15 cellular contexts compared by ENCODE assay signal in genomic region chr3:179560791-179561190, GRCh38. TPM values are rescaled to one million over a fixed set of nuclear protein-coding genes. Genes with fewer than 3 reads are reported as not detected.
DNase-seq lines count a peak whose midpoint lies in the region; ATAC-seq and TF ChIP-seq lines count a peak whose summit lies in the region.
"Had no signal": no experiment of that assay in that cellular context is flagged by ENCODE, and none has a peak within 500 bp of the region (broad histone marks: within the 10 kb centered on the region; RNA-seq: fewer than 3 reads in every experiment).

No MANE protein-coding gene starts in this region.

- H3K27me3 ChIP-seq in CD4-positive, alpha-beta T cell (ENCODE audit: control insufficient read depth, insufficient read depth, low read length) = no peaks in the 10 kb centered on the region
- H3K27me3 ChIP-seq: BLaER1 had no signal

- H3K27ac ChIP-seq in CD4-positive, alpha-beta T cell (ENCODE audit: low read depth, low read length) = no peak overlapping the region
- H3K27ac ChIP-seq: BLaER1 had no signal

- ATAC-seq in CD4-positive, alpha-beta T cell (ENCODE audit: poor library complexity) = no peak
- ATAC-seq in GM19328 (IDR thresholded peaks at IDR 0.05; ENCODE audit: unreplicated experiment) = no peak
- no peak for ATAC-seq in activated T-cell treated with anti-CD3 and anti-CD28 coated beads, Interleukin-2, amount 50 U/mL, for 4 hours

- H3K9me3 ChIP-seq in CD4-positive, alpha-beta T cell (ENCODE audit: control insufficient read depth, low read length) = no peaks in the 10 kb centered on the region
- H3K9me3 ChIP-seq: BLaER1, HAP-1 had no signal

- no peak for TF ChIP-seq CTCF in CD4-positive, alpha-beta T cell (IDR thresholded peaks at IDR 0.05)

- H3K27me3 Mint-ChIP-seq in CD4-positive, alpha-beta T cell = peaks cover 5% of the 10 kb centered on the region
- H3K27me3 Mint-ChIP-seq in activated T-cell treated with anti-CD3 and anti-CD28 coated beads, Interleukin-2, amount 50 U/mL, for 4 hours (ENCODE audit: low read depth) = peaks cover 6% of the 10 kb centered on the region

- no peak overlapping the region for H3K27ac Mint-ChIP-seq in CD4-positive, alpha-beta T cell

- DNase-seq in CD4-positive, alpha-beta T cell = no peak
- DNase-seq in ELR (ENCODE audit: low read depth) = peak; percentile 17
- DNase-seq in M059J (ENCODE audit: low read depth) = peak; percentile 36
- peak; percentile 40 for DNase-seq in kidney glomerular epithelial cell (lab: John Stamatoyannopoulos, UW)
- DNase-seq in activated CD8-positive, alpha-beta memory T cell treated with anti-CD3 and anti-CD28 coated beads, Interleukin-2, amount 50 U/mL, for 48 hours = no peak
- DNase-seq in activated T-cell treated with anti-CD3 and anti-CD28 coated beads, Interleukin-2, amount 50 U/mL, for 4 hours = no peak
- no peak for DNase-seq in NCI-H2081 treated with DMSO at 0.1 percent for 48 hours (lab: John Stamatoyannopoulos, UW)
- DNase-seq: 8988T, AML-193, Calu3, DMS 273 treated with DMSO at 0.1 percent for 48 hours, GF-D8 had no signal

- intact Hi-C loops in CD4-positive, alpha-beta T cell (cut with DNase I, micrococcal nuclease) = loop anchor here (5.0 kb wide), 5 partner anchors 213 to 1042 kb away; partner anchors contain the start of genes ZNF639 (in 2 of the 2), MFN1 (in 1 of the 2), PIK3CA (in 1 of the 2) and TTC14 (in 1 of the 2)

- peaks cover 26% of the 10 kb centered on the region for H3K4me1 Mint-ChIP-seq in CD4-positive, alpha-beta T cell (ENCODE audit: low read depth)
- peaks cover 25% of the 10 kb centered on the region for H3K4me1 Mint-ChIP-seq in activated T-cell treated with anti-CD3 and anti-CD28 coated beads, Interleukin-2, amount 50 U/mL, for 4 hours (ENCODE audit: low read depth)

- H3K4me3 Mint-ChIP-seq in CD4-positive, alpha-beta T cell = peak overlapping the region; percentile 55
- no peak overlapping the region for H3K4me3 Mint-ChIP-seq in activated T-cell treated with anti-CD3 and anti-CD28 coated beads, Interleukin-2, amount 50 U/mL, for 4 hours

- POLR2A ChIA-PET in CD4-positive, alpha-beta T cell (lab: Charles Lee) = interaction anchor here (2.8 kb wide), 1 partner anchor 44 kb away, joined by 12 read pairs; the partner anchor contains the start of genes MRPL47 and NDUFB5

- peaks cover 14% of the 10 kb centered on the region for H3K36me3 Mint-ChIP-seq in CD4-positive, alpha-beta T cell (ENCODE audit: low read depth)
- H3K36me3 Mint-ChIP-seq in activated T-cell treated with anti-CD3 and anti-CD28 coated beads, Interleukin-2, amount 50 U/mL, for 4 hours (ENCODE audit: insufficient read depth) = no peaks in the 10 kb centered on the region

- CTCF ChIA-PET in CD4-positive, alpha-beta T cell (lab: Charles Lee) = interaction anchor here (0.6 to 1.4 kb wide), 2 partner anchors 10 to 546 kb away, joined by 3 read pairs; no protein-coding TSS in a partner anchor

- H3K9me3 Mint-ChIP-seq in CD4-positive, alpha-beta T cell = no peaks in the 10 kb centered on the region
- no peaks in the 10 kb centered on the region for H3K9me3 Mint-ChIP-seq in activated T-cell treated with anti-CD3 and anti-CD28 coated beads, Interleukin-2, amount 50 U/mL, for 4 hours

RNA-seq across cellular contexts. Expression of gene ACTL6A, which starts 1.9 kb away (rescaled TPM):
- total RNA-seq in CD4-positive, alpha-beta T cell = 10 to 100 TPM; 19.0 to 19.3 TPM
- 200 and 265 TPM in 2 replicates for total RNA-seq in M059J (2014; rRNA removed; shearing (Covaris generic))
- total RNA-seq in activated T-cell treated with anti-CD3 and anti-CD28 coated beads, Interleukin-2, amount 50 U/mL, for 4 hours = 10 to 100 TPM; 86.7 to 96.8 (median 92.3) TPM

RNA-seq across cellular contexts. Expression of gene MRPL47, which starts 43.6 kb away (rescaled TPM):
- 10 to 100 TPM; 24.8 to 28.6 TPM for total RNA-seq in CD4-positive, alpha-beta T cell
- total RNA-seq in M059J (2014; rRNA removed; shearing (Covaris generic)) = 83.0 and 112 TPM in 2 replicates
- 10 to 100 TPM; 77.2 to 86.9 (median 82.6) TPM for total RNA-seq in activated T-cell treated with anti-CD3 and anti-CD28 coated beads, Interleukin-2, amount 50 U/mL, for 4 hours

RNA-seq across cellular contexts. Expression of gene NDUFB5, which starts 43.8 kb away (rescaled TPM):
- total RNA-seq in CD4-positive, alpha-beta T cell = 10 to 100 TPM; 20.3 to 24.2 TPM
- 237 and 307 TPM in 2 replicates for total RNA-seq in M059J (2014; rRNA removed; shearing (Covaris generic))
- 10 to 100 TPM; 76.3 to 77.9 (median 77.3) TPM for total RNA-seq in activated T-cell treated with anti-CD3 and anti-CD28 coated beads, Interleukin-2, amount 50 U/mL, for 4 hours

Comparison
In these comparisons a context has a peak if more than half of its experiments do, and no peak if none do; other contexts are left out.
1. DNase-seq: peak in ELR (single experiment), M059J (single experiment) and kidney glomerular epithelial cell (single experiment); none in CD4-positive, alpha-beta T cell (0 of 10), activated CD8-positive, alpha-beta memory T cell treated with anti-CD3 and anti-CD28 coated beads, Interleukin-2, amount 50 U/mL, for 48 hours (single experiment), activated T-cell treated with anti-CD3 and anti-CD28 coated beads, Interleukin-2, amount 50 U/mL, for 4 hours (single experiment) and NCI-H2081 treated with DMSO at 0.1 percent for 48 hours (single experiment).